Comparison of ENCODE assay signal across 14 cellular contexts in genomic region chr13:33259296-33259695, GRCh38. TPM values are rescaled to one million over a fixed set of nuclear protein-coding genes. Genes with fewer than 3 reads are reported as not detected.
DNase-seq lines count a peak whose midpoint lies in the region; ATAC-seq and TF ChIP-seq lines count a peak whose summit lies in the region.
"Had no signal": no experiment of that assay in that cellular context is flagged by ENCODE, and none has a peak within 500 bp of the region (broad histone marks: within the 10 kb centered on the region; RNA-seq: fewer than 3 reads in every experiment).

No MANE protein-coding gene starts in this region.

- no peak for TF ChIP-seq CTCF in MCF 10A (IDR thresholded peaks at IDR 0.05; ENCODE audit: unreplicated experiment)
- TF ChIP-seq CTCF in mammary epithelial cell (conservative IDR thresholded peaks at IDR 0.05 in 1 of 2, IDR thresholded peaks at IDR 0.05 in 1 of 2; ENCODE audit: extremely low read depth in 1 of 2, insufficient read depth in 1 of 2, low read depth in 1 of 2, low read length in 2 of 2) = no peak
- no peak for TF ChIP-seq CTCF in uterus (IDR thresholded peaks at IDR 0.05)

- BruUV-seq in MCF 10A (replicated peaks; lab: Mats Ljungman, UMichigan) (no TSS peak), mammary epithelial cell (replicated peaks; lab: Mats Ljungman, UMichigan) (no TSS peak)

- H3K27me3 Mint-ChIP-seq in MCF 10A (ENCODE audit: insufficient read depth, unreplicated experiment) = no peaks in the 10 kb centered on the region

- TF ChIP-seq POLR2A in uterus (IDR thresholded peaks at IDR 0.05) = no peak

- no peak overlapping the region for H3K4me3 Mint-ChIP-seq in MCF 10A (ENCODE audit: unreplicated experiment)
- H3K4me3 Mint-ChIP-seq: CD4-positive, alpha-beta T cell; natural killer cell had no signal

- no peak overlapping the region for H2AFZ ChIP-seq in mammary epithelial cell (ENCODE audit: low read depth, low read length)

- intact Hi-C loops in MCF 10A (cut with micrococcal nuclease) (no loop called here), mammary epithelial cell (cut with micrococcal nuclease) (no loop called here), uterus (cut with DNase I; ENCODE audit: low total_unique reads) (no loop called here)

- H3K36me3 ChIP-seq in mammary epithelial cell (ENCODE audit: insufficient read depth, low read length) (no peaks in the 10 kb centered on the region), mucosa of rectum (ENCODE audit: control insufficient read depth in 2 of 2, insufficient read depth in 2 of 2, low read length in 2 of 2) (no peaks in the 10 kb centered on the region), uterus (no peaks in the 10 kb centered on the region)

- H3K27ac ChIP-seq in mammary epithelial cell (ENCODE audit: insufficient read depth, low read depth, low read length) (no peak overlapping the region), mucosa of rectum (ENCODE audit: low read depth in 2 of 2, low read length in 2 of 2) (peak overlapping the region; percentile 25 to 53), uterus (peak overlapping the region; percentile 57 to 62)

- WGBS in mammary epithelial cell (ENCODE audit: low coverage, missing lambda C conversion rate) = 96% methylated on average over 2 of the region's 2 CpGs

- peaks cover 91% of the 10 kb centered on the region for H3K79me2 ChIP-seq in mammary epithelial cell (ENCODE audit: insufficient read depth, low read length)

- H3K36me3 Mint-ChIP-seq in MCF 10A (ENCODE audit: insufficient read depth, unreplicated experiment) = peaks cover 34% of the 10 kb centered on the region
- H3K36me3 Mint-ChIP-seq: natural killer cell had no signal

- H3K9ac ChIP-seq in mammary epithelial cell (ENCODE audit: insufficient read depth, low read length) = no peak overlapping the region
- H3K9ac ChIP-seq in mucosa of rectum (ENCODE audit: low read depth in 1 of 2, low read length in 2 of 2) = no peak overlapping the region

- in situ Hi-C loops in mammary epithelial cell (cut with MboI; ENCODE audit: low sequenced_read_pairs in 2 of 2) = no loop called here

- H3K27ac Mint-ChIP-seq in MCF 10A (ENCODE audit: low read depth, unreplicated experiment) = peak overlapping the region; percentile 65
- H3K27ac Mint-ChIP-seq: CD4-positive, alpha-beta T cell; natural killer cell had no signal

- dilution Hi-C loops in mammary epithelial cell (cut with HindIII; ENCODE audit: low sequenced_read_pairs) = no loop called here

- DNase-seq in MCF 10A (ENCODE audit: unreplicated experiment) (no peak), mammary epithelial cell (no peak), fibroblast of gingiva (ENCODE audit: low read depth) (peak; percentile 67), uterus (no peak), NCI-H345 treated with DMSO at 0.1 percent for 48 hours (lab: John Stamatoyannopoulos, UW; ENCODE audit: unreplicated experiment) (no peak)
- no peak for DNase-seq in activated CD4-positive, alpha-beta T cell treated with anti-CD3 and anti-CD28 coated beads, Interleukin-2, amount 50 U/mL, for 4 hours
- DNase-seq: activated effector memory CD4-positive, alpha-beta T cell treated with Interleukin-2 at 50 U/mL for 16 hours; amygdala; CD4-positive, alpha-beta T cell; natural killer cell; NCI-H82; SW 1271 had no signal

- peaks cover 22% of the 10 kb centered on the region for H3K4me1 ChIP-seq in mammary epithelial cell (ENCODE audit: insufficient read depth, low read length)
- peaks cover 5 to 21% of the 10 kb centered on the region in 2 donors for H3K4me1 ChIP-seq in mucosa of rectum (ENCODE audit: control insufficient read depth in 2 of 2, insufficient read depth in 2 of 2, low read length in 2 of 2)
- peaks cover 0 to 7% of the 10 kb centered on the region in 2 donors for H3K4me1 ChIP-seq in uterus

- no peaks in the 10 kb centered on the region for H3K9me3 Mint-ChIP-seq in MCF 10A (ENCODE audit: unreplicated experiment)
- H3K9me3 Mint-ChIP-seq: CD4-positive, alpha-beta T cell; natural killer cell had no signal

- peaks cover 65% of the 10 kb centered on the region for H3K4me1 Mint-ChIP-seq in MCF 10A (ENCODE audit: insufficient read depth, unreplicated experiment)
- H3K4me1 Mint-ChIP-seq: natural killer cell had no signal

- no peaks in the 10 kb centered on the region for H3K9me3 ChIP-seq in mammary epithelial cell (replicated peaks; ENCODE audit: insufficient read depth, low read length)
- H3K9me3 ChIP-seq in mucosa of rectum (ENCODE audit: control insufficient read depth in 2 of 2, low read length in 2 of 2) = no peaks in the 10 kb centered on the region
- no peaks in the 10 kb centered on the region for H3K9me3 ChIP-seq in uterus

- H3K4me3 ChIP-seq in mammary epithelial cell (replicated peaks in 1 of 3; ENCODE audit: insufficient read depth in 1 of 3, low read depth in 2 of 3, low read length in 3 of 3) (no peak overlapping the region), mucosa of rectum (ENCODE audit: low read length in 2 of 2) (no peak overlapping the region), uterus (no peak overlapping the region)

- no peak for ATAC-seq in GM18517 (IDR thresholded peaks at IDR 0.05; ENCODE audit: unreplicated experiment)
- ATAC-seq: natural killer cell had no signal

- H3K4me2 ChIP-seq in mammary epithelial cell (ENCODE audit: insufficient read depth, low read depth, low read length) = no peak overlapping the region

- POLR2A ChIA-PET in MCF 10A (lab: Yijun Ruan, JAX) = interaction anchor here (0.7 to 19.1 kb wide), 6 partner anchors 10 to 36 kb away, joined by 3 to 192 read pairs (median 22); partner anchors contain the start of gene STARD13

- H3K27me3 ChIP-seq in mammary epithelial cell (ENCODE audit: insufficient read depth, low read length) (no peaks in the 10 kb centered on the region), mucosa of rectum (ENCODE audit: control insufficient read depth in 2 of 2, insufficient read depth in 2 of 2, low read length in 2 of 2) (no peaks in the 10 kb centered on the region), uterus (no peaks in the 10 kb centered on the region)

- CTCF ChIA-PET in MCF 10A (lab: Yijun Ruan, JAX) (interaction anchor here (0.7 to 1.6 kb wide), 4 partner anchors 19 to 763 kb away, joined by 3 to 5 read pairs (median 3); no protein-coding TSS in a partner anchor), mammary epithelial cell (lab: Charles Lee; ENCODE audit: low non-redundant PET) (no interaction called here)

- no peaks in the 10 kb centered on the region for H4K20me1 ChIP-seq in mammary epithelial cell (ENCODE audit: insufficient read depth, low read length)

RNA-seq across cellular contexts. Expression of gene STARD13, which starts 26.3 kb away (rescaled TPM):
- total RNA-seq in MCF 10A (2022) = 26.3 and 31.9 TPM in 2 replicates
- total RNA-seq in mammary epithelial cell = 10 to 100 TPM; 10.8 to 15.5 TPM
- 3.8 TPM for polyA plus RNA-seq in mammary epithelial cell
- 21.7 TPM for polyA minus RNA-seq in mammary epithelial cell
- 10 to 100 TPM; 36.8 to 65.6 (median 46.0) TPM for total RNA-seq in uterus
- total RNA-seq: CD4-positive, alpha-beta T cell; natural killer cell had no signal
